Comparison of ENCODE assay signal across 2 cellular contexts in the genomic region with DNA sequence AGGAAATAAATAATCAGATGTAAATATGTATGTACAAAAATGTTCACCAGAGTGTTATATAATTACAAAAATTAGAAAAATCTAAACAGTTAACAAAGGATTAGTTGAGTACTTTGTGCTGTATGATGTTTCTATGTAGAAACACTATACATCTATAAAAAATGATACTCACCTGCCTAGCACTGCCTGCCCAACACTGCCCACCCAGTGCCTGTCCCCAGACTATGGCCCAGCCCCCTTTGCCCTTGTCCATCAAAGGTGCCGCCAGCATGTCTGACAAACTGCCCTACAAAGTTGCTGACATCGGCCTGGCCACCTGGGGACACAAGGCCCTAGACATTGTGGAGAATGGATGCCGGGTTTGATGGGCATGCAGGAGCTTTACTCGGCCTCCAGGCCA.
TF ChIP-seq lines count a peak whose summit lies in the region.

No MANE protein-coding gene starts in this region.

TF ChIP-seq in A549, 52 proteins besides CTCF, POLR2A, EP300 and RAD21:
- peak; percentile 57 for TF ChIP-seq ZFP36 (IDR thresholded peaks at IDR 0.05; ENCODE audit: borderline replicate concordance, partially characterized antibody)
- no peak for TF ChIP-seq TFCP2L1 (CRISPR knock-in tag; IDR thresholded peaks at IDR 0.05)

TF ChIP-seq in IMR-90, 13 proteins besides CTCF, POLR2A, EP300 and RAD21:
- TF ChIP-seq MAFK (IDR thresholded peaks at IDR 0.05; ENCODE audit: low read depth, low read length), result no peak
- no peak for TF ChIP-seq MXI1 (IDR thresholded peaks at IDR 0.05; ENCODE audit: borderline replicate concordance, low read depth, low read length)
- no peak for TF ChIP-seq RFX5 (IDR thresholded peaks at IDR 0.05; ENCODE audit: low read depth, low read length)
- no peak for TF ChIP-seq SMC3 (IDR thresholded peaks at IDR 0.05; ENCODE audit: low read depth, low read length)
- TF ChIP-seq NFE2L2 (IDR thresholded peaks at IDR 0.05; ENCODE audit: low read depth, low read length), result no peak
- no peak for TF ChIP-seq MAZ (IDR thresholded peaks at IDR 0.05; ENCODE audit: borderline replicate concordance, low read depth, low read length)
- no peak for TF ChIP-seq CEBPB (IDR thresholded peaks at IDR 0.05; ENCODE audit: low read depth, low read length)
- TF ChIP-seq, protein P1, sequence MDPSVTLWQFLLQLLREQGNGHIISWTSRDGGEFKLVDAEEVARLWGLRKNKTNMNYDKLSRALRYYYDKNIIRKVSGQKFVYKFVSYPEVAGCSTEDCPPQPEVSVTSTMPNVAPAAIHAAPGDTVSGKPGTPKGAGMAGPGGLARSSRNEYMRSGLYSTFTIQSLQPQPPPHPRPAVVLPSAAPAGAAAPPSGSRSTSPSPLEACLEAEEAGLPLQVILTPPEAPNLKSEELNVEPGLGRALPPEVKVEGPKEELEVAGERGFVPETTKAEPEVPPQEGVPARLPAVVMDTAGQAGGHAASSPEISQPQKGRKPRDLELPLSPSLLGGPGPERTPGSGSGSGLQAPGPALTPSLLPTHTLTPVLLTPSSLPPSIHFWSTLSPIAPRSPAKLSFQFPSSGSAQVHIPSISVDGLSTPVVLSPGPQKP (IDR thresholded peaks at IDR 0.05; ENCODE audit: borderline replicate concordance, low read depth, low read length), result no peak
- no peak for TF ChIP-seq CHD1 (IDR thresholded peaks at IDR 0.05; ENCODE audit: low read depth, low read length)
- TF ChIP-seq BHLHE40 (IDR thresholded peaks at IDR 0.05; ENCODE audit: low read depth, low read length), result no peak
- TF ChIP-seq RCOR1 (IDR thresholded peaks at IDR 0.05; ENCODE audit: insufficient replicate concordance, low read length), result no peak
- no peak for TF ChIP-seq FOS (IDR thresholded peaks at IDR 0.05; ENCODE audit: low read depth, low read length)
- TF ChIP-seq, protein P2, sequence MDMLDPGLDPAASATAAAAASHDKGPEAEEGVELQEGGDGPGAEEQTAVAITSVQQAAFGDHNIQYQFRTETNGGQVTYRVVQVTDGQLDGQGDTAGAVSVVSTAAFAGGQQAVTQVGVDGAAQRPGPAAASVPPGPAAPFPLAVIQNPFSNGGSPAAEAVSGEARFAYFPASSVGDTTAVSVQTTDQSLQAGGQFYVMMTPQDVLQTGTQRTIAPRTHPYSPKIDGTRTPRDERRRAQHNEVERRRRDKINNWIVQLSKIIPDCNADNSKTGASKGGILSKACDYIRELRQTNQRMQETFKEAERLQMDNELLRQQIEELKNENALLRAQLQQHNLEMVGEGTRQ (IDR thresholded peaks at IDR 0.05; ENCODE audit: low read depth, low read length), result no peak
